ENCODE assay signal across 21 cellular contexts in genomic region chr11:45666648-45667642, GRCh38. TPM values are rescaled to one million over a fixed set of nuclear protein-coding genes. Genes with fewer than 3 reads are reported as not detected.
DNase-seq lines count a peak whose midpoint lies in the region; ATAC-seq and TF ChIP-seq lines count a peak whose summit lies in the region.
"Had no signal": no experiment of that assay in that cellular context is flagged by ENCODE, and none has a peak within 500 bp of the region (broad histone marks: within the 10 kb centered on the region; RNA-seq: fewer than 3 reads in every experiment).

No MANE protein-coding gene starts in this region.

- in situ Hi-C loops in brain microvascular endothelial cell (cut with HindIII; ENCODE audit: low pct_ligation_motif_present, low sequenced_read_pairs) = loop anchor here (25.0 kb wide), 1 partner anchor 280 kb away; no protein-coding TSS in a partner anchor

- peaks cover 0 to 13% (median 0%) of the 10 kb centered on the region in 4 donors for H3K4me1 Mint-ChIP-seq in CD4-positive, CD25-positive, alpha-beta regulatory T cell
- H3K4me1 Mint-ChIP-seq in endothelial cell (ENCODE audit: unreplicated experiment) = peaks cover 46% of the 10 kb centered on the region
- peaks cover 11% of the 10 kb centered on the region for H3K4me1 Mint-ChIP-seq in osteocyte (ENCODE audit: unreplicated experiment)

- H3K27me3 ChIP-seq in CD4-positive, CD25-positive, alpha-beta regulatory T cell (ENCODE audit: control insufficient read depth, insufficient read depth, low read length) = no peaks in the 10 kb centered on the region
- peaks cover 33% of the 10 kb centered on the region for H3K27me3 ChIP-seq in brain microvascular endothelial cell (replicated peaks)

- TF ChIP-seq CTCF in endothelial cell (IDR thresholded peaks at IDR 0.05; ENCODE audit: unreplicated experiment) (no peak), osteocyte (IDR thresholded peaks at IDR 0.05) (no peak), brain microvascular endothelial cell (IDR thresholded peaks at IDR 0.05; ENCODE audit: low read depth, low read length, missing control alignments) (no peak)

- peaks cover 16% of the 10 kb centered on the region for H3K4me1 ChIP-seq in CD4-positive, CD25-positive, alpha-beta regulatory T cell (ENCODE audit: control insufficient read depth, insufficient read depth, low read length, poor library complexity, severe bottlenecking)
- H3K4me1 ChIP-seq: parathyroid adenoma had no signal

- peak overlapping the region in 3 of 4 donors; percentile 23 to 66 (median 62) for H3K4me3 Mint-ChIP-seq in CD4-positive, CD25-positive, alpha-beta regulatory T cell
- H3K4me3 Mint-ChIP-seq in endothelial cell (ENCODE audit: unreplicated experiment) (peak overlapping the region; percentile 91), osteocyte (ENCODE audit: unreplicated experiment) (no peak overlapping the region)

- no peak for DNase-seq in CD4-positive, CD25-positive, alpha-beta regulatory T cell
- DNase-seq in NCI-H69 (lab: John Stamatoyannopoulos, UW) = peak; percentile 67
- DNase-seq in endothelial cell (ENCODE audit: low spot score) = no peak
- peak; percentile 25 for DNase-seq in occipital lobe (lab: John Stamatoyannopoulos, UW)
- DNase-seq in osteocyte (ENCODE audit: extremely low spot score, unreplicated experiment) = no peak
- no peak for DNase-seq in brain microvascular endothelial cell
- no peak for DNase-seq in RKO (ENCODE audit: low spot score)
- DNase-seq: ACHN; activated CD4-positive, CD25-positive, alpha-beta regulatory T cell treated with anti-CD3 and anti-CD28 coated beads, Interleukin-2, amount 50 U/mL, for 72 hours; activated CD8-positive, alpha-beta T cell treated with anti-CD3 and anti-CD28 coated beads, Interleukin-2, amount 10 ng/mL, durations not matched to agents 7 days and 5 days; activated naive CD4-positive, alpha-beta T cell treated with Interleukin-2 at 50 U/mL for 16 hours; activated T-cell treated with anti-CD3 and anti-CD28 coated beads, Interleukin-2, amount 50 U/mL, for 1 hour; effector CD8-positive, alpha-beta T cell; HCEC 1CT; NCI-H1694 treated with DMSO at 0.1 percent for 48 hours; SW 1271 had no signal

- H3K4me3 ChIP-seq in CD4-positive, CD25-positive, alpha-beta regulatory T cell (ENCODE audit: low read depth, low read length) = no peak overlapping the region
- H3K4me3 ChIP-seq in brain microvascular endothelial cell (ENCODE audit: low read depth, low read length) = no peak overlapping the region
- H3K4me3 ChIP-seq: lung had no signal

- no peak for ATAC-seq in CD4-positive, CD25-positive, alpha-beta regulatory T cell (ENCODE audit: low read depth in 2 of 2)
- no peak for ATAC-seq in HG03457 (IDR thresholded peaks at IDR 0.05; ENCODE audit: unreplicated experiment)
- ATAC-seq: activated CD8-positive, alpha-beta T cell treated with anti-CD3 and anti-CD28 coated beads, Interleukin-2, amount 10 ng/mL, durations not matched to agents 7 days and 5 days had no signal

- no peak overlapping the region for H3K27ac Mint-ChIP-seq in CD4-positive, CD25-positive, alpha-beta regulatory T cell
- H3K27ac Mint-ChIP-seq in endothelial cell (ENCODE audit: unreplicated experiment) = no peak overlapping the region
- no peak overlapping the region for H3K27ac Mint-ChIP-seq in osteocyte (ENCODE audit: unreplicated experiment)
- H3K27ac Mint-ChIP-seq: activated CD8-positive, alpha-beta T cell treated with anti-CD3 and anti-CD28 coated beads, Interleukin-2, amount 10 ng/mL, durations not matched to agents 7 days and 5 days had no signal

- no peaks in the 10 kb centered on the region for H3K9me3 Mint-ChIP-seq in CD4-positive, CD25-positive, alpha-beta regulatory T cell
- H3K9me3 Mint-ChIP-seq in endothelial cell (ENCODE audit: unreplicated experiment) (no peaks in the 10 kb centered on the region), osteocyte (ENCODE audit: unreplicated experiment) (no peaks in the 10 kb centered on the region)

- H3K36me3 Mint-ChIP-seq in CD4-positive, CD25-positive, alpha-beta regulatory T cell = no peaks in the 10 kb centered on the region
- H3K36me3 Mint-ChIP-seq in endothelial cell (ENCODE audit: low read depth, unreplicated experiment) (peaks cover 7% of the 10 kb centered on the region), osteocyte (ENCODE audit: unreplicated experiment) (no peaks in the 10 kb centered on the region)

- H3K9me3 ChIP-seq in CD4-positive, CD25-positive, alpha-beta regulatory T cell (ENCODE audit: control insufficient read depth in 2 of 2, low read length in 2 of 2) = no peaks in the 10 kb centered on the region
- H3K9me3 ChIP-seq: esophagus muscularis mucosa had no signal

- no peak overlapping the region for H3K27ac ChIP-seq in CD4-positive, CD25-positive, alpha-beta regulatory T cell (ENCODE audit: insufficient read depth, low read length, poor library complexity, severe bottlenecking)
- H3K27ac ChIP-seq in brain microvascular endothelial cell = no peak overlapping the region
- H3K27ac ChIP-seq: C4-2B, parathyroid adenoma had no signal

- no peaks in the 10 kb centered on the region for H3K36me3 ChIP-seq in CD4-positive, CD25-positive, alpha-beta regulatory T cell (ENCODE audit: control insufficient read depth, insufficient read depth, low read length)
- no peaks in the 10 kb centered on the region for H3K36me3 ChIP-seq in brain microvascular endothelial cell (replicated peaks)
- H3K36me3 ChIP-seq: esophagus muscularis mucosa had no signal

- H3K27me3 Mint-ChIP-seq in CD4-positive, CD25-positive, alpha-beta regulatory T cell = peaks cover 55% of the 10 kb centered on the region
- H3K27me3 Mint-ChIP-seq in endothelial cell (ENCODE audit: unreplicated experiment) = peaks cover 17% of the 10 kb centered on the region
- H3K27me3 Mint-ChIP-seq in osteocyte (ENCODE audit: unreplicated experiment) = peaks cover 32% of the 10 kb centered on the region

RNA-seq across cellular contexts. Expression of gene CHST1, which starts 1.5 kb away (rescaled TPM):
- total RNA-seq in CD4-positive, CD25-positive, alpha-beta regulatory T cell = 0.47 TPM
- polyA plus RNA-seq in CD4-positive, CD25-positive, alpha-beta regulatory T cell = under 1 TPM in 1 of 4 donors, not detected in 3; 0.10 TPM
- total RNA-seq in endothelial cell (ENCODE audit: unreplicated experiment) (275 TPM), occipital lobe (10.5 TPM), osteocyte (0.16 and 0.67 TPM in 2 replicates)
- total RNA-seq: activated CD8-positive, alpha-beta T cell treated with anti-CD3 and anti-CD28 coated beads, Interleukin-2, amount 10 ng/mL, durations not matched to agents 7 days and 5 days had no signal

Comparison
In these comparisons a context has a peak if more than half of its experiments do, and no peak if none do; other contexts are left out.
1. DNase-seq: peak in NCI-H69 (single experiment) and occipital lobe (single experiment); none in CD4-positive, CD25-positive, alpha-beta regulatory T cell (0 of 3), endothelial cell (single experiment), osteocyte (single experiment), brain microvascular endothelial cell (single experiment) and RKO (single experiment).
2. RNA of gene CHST1, which starts 1.5 kb away (total RNA-seq): 275 TPM in endothelial cell (single experiment); 10.5 TPM in occipital lobe (single experiment), 0.16 to 0.67 TPM in osteocyte and 0.47 TPM in CD4-positive, CD25-positive, alpha-beta regulatory T cell (single experiment); every median in the first group is over 10 times any median in the second.